ENCODE assay signal across 2 cellular contexts in genomic region chr4:48112017-48112667, GRCh38.
TF ChIP-seq lines count a peak whose summit lies in the region.

No MANE protein-coding gene starts in this region.

TF ChIP-seq in IMR-90, 13 proteins besides CTCF, POLR2A, EP300 and RAD21:
- TF ChIP-seq SMC3 (IDR thresholded peaks at IDR 0.05; ENCODE audit: low read depth, low read length) (no peak), MAFK (IDR thresholded peaks at IDR 0.05; ENCODE audit: low read depth, low read length) (no peak), NFE2L2 (IDR thresholded peaks at IDR 0.05; ENCODE audit: low read depth, low read length) (no peak), RFX5 (IDR thresholded peaks at IDR 0.05; ENCODE audit: low read depth, low read length) (no peak), MAZ (IDR thresholded peaks at IDR 0.05; ENCODE audit: borderline replicate concordance, low read depth, low read length) (no peak), USF2 (IDR thresholded peaks at IDR 0.05; ENCODE audit: low read depth, low read length) (no peak), RCOR1 (IDR thresholded peaks at IDR 0.05; ENCODE audit: insufficient replicate concordance, low read length) (no peak), FOS (IDR thresholded peaks at IDR 0.05; ENCODE audit: low read depth, low read length) (no peak), MXI1 (IDR thresholded peaks at IDR 0.05; ENCODE audit: borderline replicate concordance, low read depth, low read length) (no peak), CHD1 (IDR thresholded peaks at IDR 0.05; ENCODE audit: low read depth, low read length) (no peak), ELK1 (IDR thresholded peaks at IDR 0.05; ENCODE audit: borderline replicate concordance, low read depth, low read length) (no peak), CEBPB (IDR thresholded peaks at IDR 0.05; ENCODE audit: low read depth, low read length) (no peak), BHLHE40 (IDR thresholded peaks at IDR 0.05; ENCODE audit: low read depth, low read length) (no peak)

TF ChIP-seq in GM12878, 131 proteins besides CTCF, POLR2A, EP300 and RAD21:
- no peak for TF ChIP-seq PAX8 (IDR thresholded peaks at IDR 0.05)
- TF ChIP-seq TAF1 (IDR thresholded peaks at IDR 0.05; ENCODE audit: borderline replicate concordance, low read depth, low read length) = no peak
- TF ChIP-seq KDM1A (IDR thresholded peaks at IDR 0.05; ENCODE audit: borderline replicate concordance) = no peak
- no peak for TF ChIP-seq CBFB (IDR thresholded peaks at IDR 0.05; ENCODE audit: low read depth)
- TF ChIP-seq ASH2L (IDR thresholded peaks at IDR 0.05; ENCODE audit: borderline replicate concordance, low read depth) = no peak
- no peak for TF ChIP-seq BACH1 (IDR thresholded peaks at IDR 0.05; ENCODE audit: borderline replicate concordance)
- TF ChIP-seq NKRF (conservative IDR thresholded peaks at IDR 0.05) = no peak
- TF ChIP-seq E2F8 (IDR thresholded peaks at IDR 0.05; ENCODE audit: low read depth, partially characterized antibody) = no peak
- TF ChIP-seq HSF1 (IDR thresholded peaks at IDR 0.05; ENCODE audit: low read depth, low read length) = no peak
- no peak for TF ChIP-seq SUZ12 (IDR thresholded peaks at IDR 0.05; ENCODE audit: unreplicated experiment)
- TF ChIP-seq RFX5 (IDR thresholded peaks at IDR 0.05; ENCODE audit: low read depth, low read length) = no peak
- no peak for TF ChIP-seq FOS (IDR thresholded peaks at IDR 0.05; ENCODE audit: borderline replicate concordance, extremely low read depth, insufficient read length)
